Comparison of ENCODE assay signal across 8 cellular contexts in the genomic region with DNA sequence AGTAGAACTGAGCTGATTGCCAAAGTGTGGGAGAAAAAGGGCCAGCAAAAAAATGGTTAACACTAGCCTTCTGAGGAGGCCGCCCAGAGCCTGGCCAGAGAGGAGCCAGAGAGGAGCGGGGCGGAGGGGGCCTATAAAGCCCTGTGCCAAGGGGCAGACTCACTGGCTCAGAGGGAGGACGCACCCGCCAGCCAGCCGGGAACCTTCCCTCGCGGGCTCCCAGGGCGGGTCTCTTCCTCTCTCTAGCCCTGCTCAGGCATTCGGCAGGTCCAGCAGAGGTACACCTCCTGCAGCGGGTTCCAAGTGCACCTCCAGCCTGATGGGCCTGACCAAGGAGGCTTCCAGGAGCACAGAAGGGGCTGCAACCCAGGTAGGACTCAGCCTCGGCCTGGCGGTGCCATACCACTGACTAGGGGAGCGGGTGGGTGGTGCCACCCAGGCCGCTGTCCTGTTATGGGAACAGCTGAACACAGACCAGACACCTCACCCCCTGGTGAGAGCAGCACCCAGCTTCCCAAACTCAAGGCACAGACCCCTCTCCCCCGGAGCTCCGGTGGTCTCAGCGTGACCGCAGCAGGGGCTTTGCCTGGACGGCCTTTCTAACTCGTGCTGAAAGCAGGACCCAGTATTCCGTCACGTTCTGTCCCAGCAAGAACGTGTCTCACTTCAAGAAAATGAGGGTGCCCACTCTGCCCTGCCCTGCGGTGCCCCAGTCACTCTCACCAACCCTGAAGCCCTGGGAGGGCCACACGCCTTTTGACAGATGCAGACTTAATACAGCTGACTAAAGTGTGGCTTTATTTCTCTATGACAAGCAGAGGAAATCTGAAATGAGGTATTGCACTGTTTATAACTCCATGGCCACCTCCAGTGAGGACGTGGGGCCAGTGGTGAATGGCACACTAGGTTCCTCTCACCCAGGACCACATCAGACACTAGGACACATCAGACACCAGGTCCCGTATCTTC. TPM values are rescaled to one million over a fixed set of nuclear protein-coding genes. Genes with fewer than 3 reads are reported as not detected.
A peak's percentile ranks its signal among the peaks of the same experiment; 100 is the strongest.
DNase-seq lines count a peak whose midpoint lies in the region; ATAC-seq and TF ChIP-seq lines count a peak whose summit lies in the region.

Gene GPER1, plus strand, starts transcription at position 162 of the 969 bp plus-strand sequence. CDS start 3,616 bp downstream, outside the sequence.

- peaks cover 12% of the 10 kb centered on the region for H3K4me1 Mint-ChIP-seq in activated naive CD4-positive, alpha-beta T cell treated with anti-CD3 and anti-CD28 coated beads for 36 hours (ENCODE audit: low read depth)

- no peak for TF ChIP-seq CTCF in VCaP (conservative IDR thresholded peaks at IDR 0.05)
- no peak for TF ChIP-seq CTCF in fibroblast of the aortic adventitia (IDR thresholded peaks at IDR 0.05; ENCODE audit: insufficient read depth, low read length)
- TF ChIP-seq CTCF in omental fat pad (IDR thresholded peaks at IDR 0.05): no peak

- no peaks in the 10 kb centered on the region for H3K36me3 Mint-ChIP-seq in activated naive CD4-positive, alpha-beta T cell treated with anti-CD3 and anti-CD28 coated beads for 36 hours (ENCODE audit: low read depth)

- intact Hi-C loops in activated naive CD4-positive, alpha-beta T cell treated with anti-CD3 and anti-CD28 coated beads for 36 hours (cut with micrococcal nuclease): loop anchor here (2.0 kb wide), 2 partner anchors 51 to 89 kb away; a partner anchor contains a TSS

- H3K27ac ChIP-seq in VCaP: peak within 1 kb of the TSS; percentile 57

- ATAC-seq in omental fat pad (ENCODE audit: low FRiP score) (peak; percentile 81), HG02798 (IDR thresholded peaks at IDR 0.05; ENCODE audit: poor library complexity, unreplicated experiment) (no peak)

- CTCF ChIA-PET in activated naive CD4-positive, alpha-beta T cell treated with anti-CD3 and anti-CD28 coated beads for 36 hours (lab: Charles Lee): interaction anchor here (0.7 to 5.1 kb wide), 4 partner anchors 58 to 448 kb away, joined by 3 to 34 read pairs (median 4); no protein-coding TSS in a partner anchor

- peak within 1 kb of the TSS; percentile 38 for H3K4me3 Mint-ChIP-seq in activated naive CD4-positive, alpha-beta T cell treated with anti-CD3 and anti-CD28 coated beads for 36 hours

- H3K4me3 ChIP-seq in fibroblast of the aortic adventitia (ENCODE audit: low read depth, low read length): peak within 1 kb of the TSS; percentile 68

- no peaks in the 10 kb centered on the region for H3K27me3 Mint-ChIP-seq in activated naive CD4-positive, alpha-beta T cell treated with anti-CD3 and anti-CD28 coated beads for 36 hours (ENCODE audit: low read depth)

- no peaks in the 10 kb centered on the region for H3K9me3 Mint-ChIP-seq in activated naive CD4-positive, alpha-beta T cell treated with anti-CD3 and anti-CD28 coated beads for 36 hours

- no peak within 1 kb of the TSS for H3K27ac Mint-ChIP-seq in activated naive CD4-positive, alpha-beta T cell treated with anti-CD3 and anti-CD28 coated beads for 36 hours

- DNase-seq in activated naive CD4-positive, alpha-beta T cell treated with anti-CD3 and anti-CD28 coated beads for 36 hours: no peak
- no peak for DNase-seq in activated naive CD4-positive, alpha-beta T cell (lab: John Stamatoyannopoulos, UW)
- DNase-seq in fibroblast of the aortic adventitia (ENCODE audit: low read depth) (peak; percentile 67), omental fat pad (ENCODE audit: low spot score) (no peak), RKO (ENCODE audit: low spot score) (no peak)
- no peak for DNase-seq in stimulated activated CD4-positive, alpha-beta T cell treated with anti-CD3 and anti-CD28 coated beads, Interleukin-2, amount 100 ng/mL, for 24 hours

RNA-seq across cellular contexts. Expression of gene GPER1, which starts in this region (rescaled TPM):
- total RNA-seq in activated naive CD4-positive, alpha-beta T cell treated with anti-CD3 and anti-CD28 coated beads for 36 hours: not detected
- total RNA-seq in fibroblast of the aortic adventitia (ENCODE audit: low replicate concordance) (2.9 and 6.4 TPM in 2 replicates), omental fat pad (10 to 100 TPM in 1 of 4 donors, 1 to 10 TPM in 3; 3.2 to 18.9 (median 4.1) TPM)
